11 cellular contexts compared by ENCODE assay signal in genomic region chr14:94005324-94005723, GRCh38. TPM values are rescaled to one million over a fixed set of nuclear protein-coding genes. Genes with fewer than 3 reads are reported as not detected.
A peak's percentile ranks its signal among the peaks of the same experiment; 100 is the strongest.
DNase-seq lines count a peak whose midpoint lies in the region; ATAC-seq, FAIRE-seq and TF ChIP-seq lines count a peak whose summit lies in the region.
"Had no signal": no experiment of that assay in that cellular context is flagged by ENCODE, and none has a peak within 500 bp of the region (broad histone marks: within the 10 kb centered on the region; RNA-seq: fewer than 3 reads in every experiment).

No MANE protein-coding gene starts in this region.

- no peaks in the 10 kb centered on the region for H3K36me3 ChIP-seq in HepG2 (replicated peaks in 1 of 2; ENCODE audit: control insufficient read depth in 1 of 2, insufficient read depth in 2 of 2, low read length in 2 of 2)
- no peaks in the 10 kb centered on the region for H3K36me3 ChIP-seq in right lobe of liver
- no peaks in the 10 kb centered on the region for H3K36me3 ChIP-seq in upper lobe of right lung
- no peaks in the 10 kb centered on the region for H3K36me3 ChIP-seq in uterus

- no peaks in the 10 kb centered on the region for H3K9me3 Mint-ChIP-seq in endothelial cell (ENCODE audit: unreplicated experiment)
- H3K9me3 Mint-ChIP-seq: naive B cell had no signal

- H3K27me3 ChIP-seq in HepG2 (ENCODE audit: control insufficient read depth in 1 of 2, insufficient read depth in 2 of 2, low read length in 2 of 2), result peaks cover 0 to 8% of the 10 kb centered on the region in 2 experiments; a peak in 2 of 5 replicates
- no peaks in the 10 kb centered on the region for H3K27me3 ChIP-seq in right lobe of liver
- no peaks in the 10 kb centered on the region for H3K27me3 ChIP-seq in upper lobe of right lung
- H3K27me3 ChIP-seq in uterus, result no peaks in the 10 kb centered on the region

- H3K27ac Mint-ChIP-seq in endothelial cell (ENCODE audit: unreplicated experiment), result no peak overlapping the region
- H3K27ac Mint-ChIP-seq: naive B cell had no signal

- H2AFZ ChIP-seq in HepG2 (ENCODE audit: low read length), result no peak overlapping the region

- no peak for TF ChIP-seq RAD21 in HepG2 (CRISPR knock-in tag; IDR thresholded peaks at IDR 0.05)

- H3K27me3 Mint-ChIP-seq in endothelial cell (ENCODE audit: unreplicated experiment), result peaks cover 14% of the 10 kb centered on the region

- no peaks in the 10 kb centered on the region for H3K36me3 Mint-ChIP-seq in endothelial cell (ENCODE audit: low read depth, unreplicated experiment)
- H3K36me3 Mint-ChIP-seq: naive B cell had no signal

- TSS peak; percentile 49 for BruUV-seq in HepG2 (replicated peaks; lab: Mats Ljungman, UMichigan)

- intact Hi-C loops in HepG2 (cut with micrococcal nuclease; ENCODE audit: unreplicated experiment) (loop anchor here (2.0 kb wide), 1 partner anchor 59 kb away; no protein-coding TSS in a partner anchor), right lobe of liver (cut with DNase I) (no loop called here), upper lobe of right lung (cut with DNase I) (no loop called here), uterus (cut with DNase I; ENCODE audit: low total_unique reads) (no loop called here)

- H3K4me3 ChIP-seq in HepG2 (replicated peaks in 1 of 3; ENCODE audit: insufficient read depth in 1 of 3, low read depth in 2 of 3, low read length in 3 of 3), result no peak overlapping the region
- H3K4me3 ChIP-seq in right lobe of liver, result no peak overlapping the region
- H3K4me3 ChIP-seq in upper lobe of right lung, result no peak overlapping the region
- no peak overlapping the region for H3K4me3 ChIP-seq in uterus

- no peak overlapping the region for H3K4me2 ChIP-seq in HepG2 (ENCODE audit: low read depth, low read length)

- DNase-seq in HepG2 (ENCODE audit: low spot score) (no peak), right lobe of liver (no peak), Kasumi-1 (lab: John Stamatoyannopoulos, UW) (peak; percentile 40), endothelial cell (ENCODE audit: low spot score) (no peak), upper lobe of right lung (no peak), uterus (no peak), GM03348 (ENCODE audit: low spot score) (no peak), NCI-H345 treated with DMSO at 0.1 percent for 48 hours (lab: John Stamatoyannopoulos, UW; ENCODE audit: unreplicated experiment) (no peak)
- DNase-seq: activated CD8-positive, alpha-beta memory T cell treated with anti-CD3 and anti-CD28 coated beads for 24 hours; naive B cell; NCI-H510A treated with DMSO at 0.1 percent for 48 hours had no signal

- H3K4me1 Mint-ChIP-seq in endothelial cell (ENCODE audit: unreplicated experiment), result no peaks in the 10 kb centered on the region

- in situ Hi-C loops in HepG2 (cut with HindIII; ENCODE audit: extremely low pct_ligation_motif_present, low pct_unique_long_range_greater_than_20kb), result no loop called here

- CTCF ChIA-PET in HepG2 (lab: Yijun Ruan, JAX; ENCODE audit: low intra/inter-chr PET ratio, low total read pairs), result interaction anchor here (0.7 kb wide), 1 partner anchor 66 kb away, joined by 4 read pairs; no protein-coding TSS in a partner anchor

- TF ChIP-seq EP300 in HepG2 (IDR thresholded peaks at IDR 0.05; ENCODE audit: low read depth in 2 of 2, low read length in 2 of 2) (no peak), HepG2 (CRISPR knock-in tag; IDR thresholded peaks at IDR 0.05; ENCODE audit: borderline replicate concordance) (no peak)

- H3K9me3 ChIP-seq in HepG2 (ENCODE audit: low read length) (no peaks in the 10 kb centered on the region), right lobe of liver (no peaks in the 10 kb centered on the region), upper lobe of right lung (no peaks in the 10 kb centered on the region), uterus (no peaks in the 10 kb centered on the region)

- no peaks in the 10 kb centered on the region for H4K20me1 ChIP-seq in HepG2 (ENCODE audit: insufficient read depth, low read length)

- H3K4me1 ChIP-seq in HepG2 (ENCODE audit: insufficient read depth, low read length) (peaks cover 54% of the 10 kb centered on the region), right lobe of liver (no peaks in the 10 kb centered on the region), upper lobe of right lung (no peaks in the 10 kb centered on the region), uterus (no peaks in the 10 kb centered on the region)

- H3K4me3 Mint-ChIP-seq in endothelial cell (ENCODE audit: unreplicated experiment), result no peak overlapping the region
- H3K4me3 Mint-ChIP-seq: naive B cell had no signal

- H3K79me2 ChIP-seq in HepG2 (ENCODE audit: insufficient read depth, low read length), result no peaks in the 10 kb centered on the region

- POLR2A ChIA-PET in HepG2 (lab: Yijun Ruan, JAX), result interaction anchor here (0.9 to 2.8 kb wide), 4 partner anchors 17 to 46 kb away, joined by 3 to 15 read pairs (median 10); no protein-coding TSS in a partner anchor

- H3K27ac ChIP-seq in HepG2 (ENCODE audit: extremely low read length, insufficient read depth, low read length), result no peak overlapping the region
- no peak overlapping the region for H3K27ac ChIP-seq in right lobe of liver
- H3K27ac ChIP-seq in upper lobe of right lung, result no peak overlapping the region
- H3K27ac ChIP-seq in uterus, result no peak overlapping the region

- TF ChIP-seq CTCF in HepG2 (CRISPR knock-in tag; IDR thresholded peaks at IDR 0.05) (peak; percentile 45), right lobe of liver (IDR thresholded peaks at IDR 0.05) (peak in 1 of 4 donors; percentile 15), endothelial cell (IDR thresholded peaks at IDR 0.05; ENCODE audit: unreplicated experiment) (peak; percentile 54), upper lobe of right lung (IDR thresholded peaks at IDR 0.05) (peak; percentile 36), uterus (IDR thresholded peaks at IDR 0.05) (peak in 1 of 4 experiments; percentile 13)

- 32% methylated on average over 7 of the region's 7 CpGs for WGBS in HepG2 (ENCODE audit: low lambda C conversion rate)
- WGBS in right lobe of liver (ENCODE audit: insufficient coverage, low coverage, low lambda C conversion rate, missing lambda C conversion rate), result 41% methylated on average over 7 of the region's 7 CpGs

- no peak for TF ChIP-seq POLR2A in HepG2 (IDR thresholded peaks at IDR 0.05; ENCODE audit: insufficient read depth in 1 of 2, low read depth in 2 of 2, low read length in 2 of 2)
- no peak for TF ChIP-seq POLR2A in right lobe of liver (IDR thresholded peaks at IDR 0.05)
- TF ChIP-seq POLR2A in uterus (IDR thresholded peaks at IDR 0.05), result no peak

- H3K9ac ChIP-seq in HepG2 (ENCODE audit: insufficient read depth, low read depth, low read length), result no peak overlapping the region

- peak; percentile 75 for FAIRE-seq in HepG2 (lab: Jason Lieb, UNC)

- peak; percentile 22; the same call in 1 of the 3 replicates for ATAC-seq in HepG2
- no peak for ATAC-seq in right lobe of liver
- no peak for ATAC-seq in upper lobe of right lung

RNA-seq across cellular contexts. Expression of gene CCDC197, which starts 8.2 kb away (rescaled TPM):
- 0.11 TPM in 1 of 2 replicates, not detected in the other for total RNA-seq in HepG2 (2016; rRNA removed; fragmentation: Illumina TruSeq; extraction: Trizol)
- total RNA-seq in HepG2 (2016; cell fraction: cytosol; rRNA removed; fragmentation: Illumina TruSeq; extraction: Trizol; ENCODE audit: low read depth), result not detected in 2 replicates
- total RNA-seq in HepG2 (2016; cell fraction: insoluble cytoplasmic fraction; rRNA removed; fragmentation: Illumina TruSeq; extraction: Trizol), result not detected in 2 replicates
- not detected in 2 replicates for total RNA-seq in HepG2 (2016; cell fraction: membrane; rRNA removed; fragmentation: Illumina TruSeq; extraction: Trizol)
- not detected in 2 replicates for total RNA-seq in HepG2 (2016; cell fraction: nucleus; rRNA removed; fragmentation: Illumina TruSeq; extraction: Trizol)
- 0.13 TPM in 1 of 2 replicates, not detected in the other for polyA plus RNA-seq in HepG2 (2011; rRNA removed)
- not detected in 2 replicates for polyA plus RNA-seq in HepG2 (2011; cell fraction: cytosol; rRNA removed)
- polyA plus RNA-seq in HepG2 (2011; cell fraction: nucleus; rRNA removed), result 0.17 TPM in 1 of 2 replicates, not detected in the other
- polyA plus RNA-seq in HepG2 (2012), result 0.11 TPM in 1 of 2 replicates, not detected in the other
- not detected in 2 replicates for polyA plus RNA-seq in HepG2 (2016; cell fraction: cytosol; fragmentation: Illumina TruSeq; extraction: Trizol; ENCODE audit: low read depth)
- polyA plus RNA-seq in HepG2 (2016; cell fraction: insoluble cytoplasmic fraction; fragmentation: Illumina TruSeq; extraction: Trizol; ENCODE audit: low read depth), result not detected in 2 replicates
- 0.16 TPM in 1 of 2 replicates, not detected in the other for polyA plus RNA-seq in HepG2 (2016; cell fraction: membrane; fragmentation: Illumina TruSeq; extraction: Trizol; ENCODE audit: low read depth)
- 0.33 TPM in 1 of 2 replicates, not detected in the other for polyA plus RNA-seq in HepG2 (2016; cell fraction: nucleus; fragmentation: Illumina TruSeq; extraction: Trizol; ENCODE audit: insufficient read depth, low read depth)
- 0.20 TPM in 1 of 2 replicates, not detected in the other for polyA minus RNA-seq in HepG2 (2011; rRNA and poly(A)+ RNA removed; ENCODE audit: low replicate concordance)
- not detected in 2 replicates for polyA minus RNA-seq in HepG2 (2011; cell fraction: cytosol; rRNA and poly(A)+ RNA removed)
- polyA minus RNA-seq in HepG2 (2011; cell fraction: nucleus; rRNA and poly(A)+ RNA removed), result not detected in 2 replicates
- not detected for total RNA-seq in right lobe of liver
- not detected for total RNA-seq in endothelial cell (ENCODE audit: unreplicated experiment)
- not detected for total RNA-seq in upper lobe of right lung
- not detected for total RNA-seq in uterus

RNA-seq across cellular contexts. Expression of gene OTUB2, which starts 20.8 kb away (rescaled TPM):
- total RNA-seq in HepG2 (2016; rRNA removed; fragmentation: Illumina TruSeq; extraction: Trizol) (2.2 and 2.4 TPM in 2 replicates), right lobe of liver (1 to 10 TPM in 2 of 6 experiments, under 1 TPM in 4; 0.59 to 3.7 (median 0.85) TPM), endothelial cell (ENCODE audit: unreplicated experiment) (2.3 TPM), upper lobe of right lung (1.0 TPM), uterus (1 to 10 TPM in 1 of 4 donors, under 1 TPM in 1, not detected in 2; 0.37 to 3.8 TPM)
- total RNA-seq in HepG2 (2016; cell fraction: cytosol; rRNA removed; fragmentation: Illumina TruSeq; extraction: Trizol; ENCODE audit: low read depth), result 0.30 and 0.44 TPM in 2 replicates
- 1.8 and 1.9 TPM in 2 replicates for total RNA-seq in HepG2 (2016; cell fraction: insoluble cytoplasmic fraction; rRNA removed; fragmentation: Illumina TruSeq; extraction: Trizol)
- total RNA-seq in HepG2 (2016; cell fraction: membrane; rRNA removed; fragmentation: Illumina TruSeq; extraction: Trizol), result 1.2 and 1.4 TPM in 2 replicates
- 2.6 and 3.1 TPM in 2 replicates for total RNA-seq in HepG2 (2016; cell fraction: nucleus; rRNA removed; fragmentation: Illumina TruSeq; extraction: Trizol)
- 2.4 and 3.0 TPM in 2 replicates for polyA plus RNA-seq in HepG2 (2011; rRNA removed)
- 2.3 and 2.6 TPM in 2 replicates for polyA plus RNA-seq in HepG2 (2011; cell fraction: cytosol; rRNA removed)
- 3.9 and 4.1 TPM in 2 replicates for polyA plus RNA-seq in HepG2 (2011; cell fraction: nucleus; rRNA removed)
- polyA plus RNA-seq in HepG2 (2012), result 1.4 and 1.9 TPM in 2 replicates
- 0.21 and 0.70 TPM in 2 replicates for polyA plus RNA-seq in HepG2 (2016; cell fraction: cytosol; fragmentation: Illumina TruSeq; extraction: Trizol; ENCODE audit: low read depth)
- 2.0 and 2.3 TPM in 2 replicates for polyA plus RNA-seq in HepG2 (2016; cell fraction: insoluble cytoplasmic fraction; fragmentation: Illumina TruSeq; extraction: Trizol; ENCODE audit: low read depth)
- 0.58 and 1.0 TPM in 2 replicates for polyA plus RNA-seq in HepG2 (2016; cell fraction: membrane; fragmentation: Illumina TruSeq; extraction: Trizol; ENCODE audit: low read depth)
- polyA plus RNA-seq in HepG2 (2016; cell fraction: nucleus; fragmentation: Illumina TruSeq; extraction: Trizol; ENCODE audit: insufficient read depth, low read depth), result 2.1 and 2.3 TPM in 2 replicates
- polyA minus RNA-seq in HepG2 (2011; rRNA and poly(A)+ RNA removed; ENCODE audit: low replicate concordance), result 0.49 and 8.2 TPM in 2 replicates
- polyA minus RNA-seq in HepG2 (2011; cell fraction: cytosol; rRNA and poly(A)+ RNA removed), result 3.3 and 4.7 TPM in 2 replicates
- polyA minus RNA-seq in HepG2 (2011; cell fraction: nucleus; rRNA and poly(A)+ RNA removed), result 10.0 and 11.3 TPM in 2 replicates

RNA-seq across cellular contexts. Expression of gene ASB2, which starts 29.0 kb away (rescaled TPM):
- total RNA-seq in HepG2 (2016; rRNA removed; fragmentation: Illumina TruSeq; extraction: Trizol), result 0.46 and 0.82 TPM in 2 replicates
- total RNA-seq in HepG2 (2016; cell fraction: cytosol; rRNA removed; fragmentation: Illumina TruSeq; extraction: Trizol; ENCODE audit: low read depth), result 0.26 and 0.40 TPM in 2 replicates
- total RNA-seq in HepG2 (2016; cell fraction: insoluble cytoplasmic fraction; rRNA removed; fragmentation: Illumina TruSeq; extraction: Trizol), result 0.62 and 0.93 TPM in 2 replicates
- 0.37 and 0.83 TPM in 2 replicates for total RNA-seq in HepG2 (2016; cell fraction: membrane; rRNA removed; fragmentation: Illumina TruSeq; extraction: Trizol)
- total RNA-seq in HepG2 (2016; cell fraction: nucleus; rRNA removed; fragmentation: Illumina TruSeq; extraction: Trizol), result 1.1 and 1.3 TPM in 2 replicates
- polyA plus RNA-seq in HepG2 (2011; rRNA removed), result 4.1 and 4.5 TPM in 2 replicates
- 4.5 and 6.1 TPM in 2 replicates for polyA plus RNA-seq in HepG2 (2011; cell fraction: cytosol; rRNA removed)
- 9.6 and 13.9 TPM in 2 replicates for polyA plus RNA-seq in HepG2 (2011; cell fraction: nucleus; rRNA removed)
- polyA plus RNA-seq in HepG2 (2012), result 0.48 and 0.80 TPM in 2 replicates
- polyA plus RNA-seq in HepG2 (2016; cell fraction: cytosol; fragmentation: Illumina TruSeq; extraction: Trizol; ENCODE audit: low read depth), result 0.21 and 0.37 TPM in 2 replicates
- polyA plus RNA-seq in HepG2 (2016; cell fraction: insoluble cytoplasmic fraction; fragmentation: Illumina TruSeq; extraction: Trizol; ENCODE audit: low read depth), result 0.58 and 0.71 TPM in 2 replicates
- 0.35 and 0.43 TPM in 2 replicates for polyA plus RNA-seq in HepG2 (2016; cell fraction: membrane; fragmentation: Illumina TruSeq; extraction: Trizol; ENCODE audit: low read depth)
- 1.0 and 1.6 TPM in 2 replicates for polyA plus RNA-seq in HepG2 (2016; cell fraction: nucleus; fragmentation: Illumina TruSeq; extraction: Trizol; ENCODE audit: insufficient read depth, low read depth)
- 14.4 TPM in 1 of 2 replicates, not detected in the other for polyA minus RNA-seq in HepG2 (2011; rRNA and poly(A)+ RNA removed; ENCODE audit: low replicate concordance)
- 3.1 and 3.4 TPM in 2 replicates for polyA minus RNA-seq in HepG2 (2011; cell fraction: cytosol; rRNA and poly(A)+ RNA removed)
- polyA minus RNA-seq in HepG2 (2011; cell fraction: nucleus; rRNA and poly(A)+ RNA removed), result 3.7 and 6.6 TPM in 2 replicates
- total RNA-seq in right lobe of liver, result under 1 TPM; 0.20 to 0.59 (median 0.28) TPM
- total RNA-seq in endothelial cell (ENCODE audit: unreplicated experiment), result not detected
- 3.2 TPM for total RNA-seq in upper lobe of right lung
- 10 to 100 TPM; 11.8 to 84.1 (median 21.0) TPM for total RNA-seq in uterus

Comparison
In these comparisons a context has a peak if more than half of its experiments do, and no peak if none do; other contexts are left out.
1. DNase-seq: peak in Kasumi-1 (2 of 2); none in HepG2 (single experiment), right lobe of liver (0 of 3), endothelial cell (single experiment), upper lobe of right lung (single experiment), uterus (0 of 2), GM03348 (single experiment) and NCI-H345 treated with DMSO at 0.1 percent for 48 hours (single experiment).